Comparison of ENCODE assay signal across 33 cellular contexts in the genomic region with DNA sequence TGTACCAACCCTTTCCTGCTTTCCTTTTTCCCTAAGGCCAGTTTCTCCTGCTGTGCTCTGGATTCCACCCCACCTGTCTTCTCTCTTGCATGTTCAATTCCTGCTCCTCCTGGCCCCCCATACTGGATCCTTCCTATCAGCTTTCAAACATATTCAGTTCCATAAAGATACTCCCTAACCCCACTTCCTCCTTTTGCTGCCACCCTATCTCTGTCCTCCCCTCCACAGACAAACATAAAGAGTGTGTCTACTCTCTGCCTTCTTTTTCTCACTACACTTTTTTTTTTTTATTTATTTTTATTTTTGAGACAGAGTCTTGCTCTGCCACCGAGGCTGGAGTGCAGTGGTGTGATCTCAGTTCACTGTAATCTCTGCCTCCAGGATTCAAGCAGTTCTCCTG. TPM values are rescaled to one million over a fixed set of nuclear protein-coding genes. Genes with fewer than 3 reads are reported as not detected.
"Had no signal": no experiment of that assay in that cellular context is flagged by ENCODE, and none has a peak within 500 bp of the region (broad histone marks: within the 10 kb centered on the region; RNA-seq: fewer than 3 reads in every experiment).

No MANE protein-coding gene starts in this region.

- H3K4me1 ChIP-seq: ascending aorta, body of pancreas had no signal

- H3K27ac ChIP-seq: ascending aorta, body of pancreas, KMS-11 had no signal

- ATAC-seq: activated naive CD4-positive, alpha-beta T cell treated with anti-CD3 and anti-CD28 coated beads, Interleukin-2, amount 50 U/mL, for 72 hours; activated naive CD8-positive, alpha-beta T cell treated with anti-CD3 and anti-CD28 coated beads, Interleukin-2, amount 50 U/mL, for 24 hours; activated T-cell treated with anti-CD3 and anti-CD28 coated beads, Interleukin-2, amount 50 U/mL, for 4 hours; body of pancreas; T-cell had no signal

- H3K27me3 ChIP-seq: ascending aorta, body of pancreas, MG63 had no signal

- DNase-seq: activated B cell treated with CpG ODN at 0.5 μM for 24 hours; activated CD4-positive, alpha-beta memory T cell treated with anti-CD3 and anti-CD28 coated beads for 36 hours; activated CD4-positive, alpha-beta T cell treated with anti-CD3 and anti-CD28 coated beads for 1 hour; activated CD4-positive, alpha-beta T cell treated with anti-CD3 and anti-CD28 coated beads, Interleukin-2, amount 10 ng/mL, durations not matched to agents 7 days and 5 days; activated CD8-positive, alpha-beta memory T cell treated with anti-CD3 and anti-CD28 coated beads for 24 hours; activated effector memory CD4-positive, alpha-beta T cell treated with anti-CD3 and anti-CD28 coated beads, Interleukin-2, amount 50 U/mL, for 16 hours; activated naive CD4-positive, alpha-beta T cell treated with Interleukin-2 at 50 U/mL for 16 hours; activated naive CD8-positive, alpha-beta T cell treated with anti-CD3 and anti-CD28 coated beads, Interleukin-2, amount 50 U/mL, for 24 hours; activated T-cell treated with anti-CD3 and anti-CD28 coated beads, Interleukin-2, amount 50 U/mL, for 4 hours; amniotic stem cell; body of pancreas; central memory CD4-positive, alpha-beta T cell; IMR-90; MG63; NCI-H1092 treated with DMSO at 0.1 percent for 48 hours; NCI-H1417 treated with DMSO at 0.1 percent for 48 hours; NCI-H1694; NCI-H2029; NCI-H2107; NCI-H2171 treated with DMSO at 0.1 percent for 48 hours; NCI-H345; NCI-H510A; NCI-H526 treated with DMSO at 0.1 percent for 48 hours; NCI-H82; NK-92 treated with Interleukin-12 subunit alpha and Interleukin-12 subunit beta, amount 100 ng/mL, for 24 hours; SIG-M5; T-cell; T-helper 2 cell; T1000 had no signal

- H3K9me3 ChIP-seq: ascending aorta, body of pancreas, MG63 had no signal

- H3K36me3 ChIP-seq: ascending aorta, MG63 had no signal

- H3K4me3 ChIP-seq: ascending aorta, body of pancreas, MG63 had no signal

RNA-seq across cellular contexts. Expression of gene SPATA1, which starts 44.1 kb away (rescaled TPM):
- total RNA-seq: ascending aorta, RPMI7951 had no signal
